ENCODE assay signal across 22 cellular contexts in genomic region chr20:59678951-59679350, GRCh38.
A peak's percentile ranks its signal among the peaks of the same experiment; 100 is the strongest.
DNase-seq lines count a peak whose midpoint lies in the region; ATAC-seq and TF ChIP-seq lines count a peak whose summit lies in the region.
"Had no signal": no experiment of that assay in that cellular context is flagged by ENCODE, and none has a peak within 500 bp of the region (broad histone marks: within the 10 kb centered on the region; RNA-seq: fewer than 3 reads in every experiment).

No MANE protein-coding gene starts in this region.

- no peaks in the 10 kb centered on the region for H3K36me3 ChIP-seq in RWPE2 (ENCODE audit: low read depth)

- H3K4me3 Mint-ChIP-seq in osteocyte (ENCODE audit: unreplicated experiment): no peak overlapping the region
- no peak overlapping the region for H3K4me3 Mint-ChIP-seq in activated naive CD8-positive, alpha-beta T cell treated with anti-CD3 and anti-CD28 coated beads, Interleukin-2, amount 50 U/mL, for 24 hours
- H3K4me3 Mint-ChIP-seq: B cell; CD4-positive, alpha-beta T cell; CD8-positive, alpha-beta memory T cell had no signal

- peaks cover 87% of the 10 kb centered on the region for H3K27me3 ChIP-seq in RWPE2 (ENCODE audit: insufficient read depth, poor library complexity, severe bottlenecking)
- no peaks in the 10 kb centered on the region for H3K27me3 ChIP-seq in dorsolateral prefrontal cortex
- H3K27me3 ChIP-seq: BLaER1 treated with 17β-estradiol and CSF1 and Interleukin-3, amounts not matched to agents 10 nM and 100 nM had no signal

- H3K4me1 Mint-ChIP-seq in osteocyte (ENCODE audit: unreplicated experiment): no peaks in the 10 kb centered on the region
- H3K4me1 Mint-ChIP-seq in activated naive CD8-positive, alpha-beta T cell treated with anti-CD3 and anti-CD28 coated beads, Interleukin-2, amount 50 U/mL, for 24 hours: no peaks in the 10 kb centered on the region
- H3K4me1 Mint-ChIP-seq: B cell; CD8-positive, alpha-beta memory T cell had no signal

- DNase-seq in DMS 273 (lab: John Stamatoyannopoulos, UW; ENCODE audit: unreplicated experiment) (peak; percentile 24), DMS 273 treated with DMSO at 0.1 percent for 48 hours (lab: John Stamatoyannopoulos, UW) (no peak), RWPE2 (ENCODE audit: low spot score) (peak; percentile 40), dorsolateral prefrontal cortex (no peak), osteocyte (ENCODE audit: extremely low spot score, unreplicated experiment) (peak; percentile 34), COLO829 (ENCODE audit: low spot score) (no peak)
- DNase-seq in activated naive CD8-positive, alpha-beta T cell treated with anti-CD3 and anti-CD28 coated beads, Interleukin-2, amount 50 U/mL, for 24 hours: no peak
- no peak for DNase-seq in activated CD8-positive, alpha-beta memory T cell treated with anti-CD3 and anti-CD28 coated beads for 24 hours
- DNase-seq: Calu3; CD4-positive, alpha-beta T cell; CD8-positive, alpha-beta memory T cell; COR-L47; DMS79; EL; GF-D8; GM23248; H7; HCEC 1CT had no signal

- peaks cover 2% of the 10 kb centered on the region for H3K27me3 Mint-ChIP-seq in osteocyte (ENCODE audit: unreplicated experiment)
- H3K27me3 Mint-ChIP-seq in activated naive CD8-positive, alpha-beta T cell treated with anti-CD3 and anti-CD28 coated beads, Interleukin-2, amount 50 U/mL, for 24 hours: peaks cover 10% of the 10 kb centered on the region

- no peak overlapping the region for H3K27ac ChIP-seq in RWPE2 (ENCODE audit: poor library complexity, severe bottlenecking)
- H3K27ac ChIP-seq in dorsolateral prefrontal cortex: peak overlapping the region in 56 of 59 donors; percentile 2 to 93 (median 80)
- H3K27ac ChIP-seq: 22Rv1, GM23248 had no signal

- TF ChIP-seq CTCF in RWPE2 (IDR thresholded peaks at IDR 0.05; ENCODE audit: poor library complexity, severe bottlenecking) (no peak), dorsolateral prefrontal cortex (IDR thresholded peaks at IDR 0.05 in 54 of 56, conservative IDR thresholded peaks at IDR 0.05 in 2 of 56; ENCODE audit: low read depth in 1 of 56, partially characterized antibody in 56 of 56) (no peak), osteocyte (IDR thresholded peaks at IDR 0.05) (no peak)

- peaks cover 4% of the 10 kb centered on the region for H3K9me3 Mint-ChIP-seq in osteocyte (ENCODE audit: unreplicated experiment)
- H3K9me3 Mint-ChIP-seq in activated naive CD8-positive, alpha-beta T cell treated with anti-CD3 and anti-CD28 coated beads, Interleukin-2, amount 50 U/mL, for 24 hours: no peaks in the 10 kb centered on the region

- intact Hi-C loops in dorsolateral prefrontal cortex (cut with DNase I): no loop called here

- H3K36me3 Mint-ChIP-seq in osteocyte (ENCODE audit: unreplicated experiment): no peaks in the 10 kb centered on the region
- H3K36me3 Mint-ChIP-seq in activated naive CD8-positive, alpha-beta T cell treated with anti-CD3 and anti-CD28 coated beads, Interleukin-2, amount 50 U/mL, for 24 hours (ENCODE audit: low read depth): no peaks in the 10 kb centered on the region
- H3K36me3 Mint-ChIP-seq: CD14-positive monocyte; CD8-positive, alpha-beta memory T cell had no signal

- no peak for ATAC-seq in RWPE2 (ENCODE audit: low read depth)
- ATAC-seq in activated naive CD8-positive, alpha-beta T cell treated with anti-CD3 and anti-CD28 coated beads, Interleukin-2, amount 50 U/mL, for 24 hours: no peak

- H3K4me1 ChIP-seq in RWPE2 (ENCODE audit: insufficient read depth, poor library complexity, severe bottlenecking): no peaks in the 10 kb centered on the region

- no peak overlapping the region for H3K27ac Mint-ChIP-seq in osteocyte (ENCODE audit: unreplicated experiment)
- H3K27ac Mint-ChIP-seq in activated naive CD8-positive, alpha-beta T cell treated with anti-CD3 and anti-CD28 coated beads, Interleukin-2, amount 50 U/mL, for 24 hours: no peak overlapping the region
- H3K27ac Mint-ChIP-seq: B cell; CD14-positive monocyte; CD4-positive, alpha-beta T cell; CD8-positive, alpha-beta memory T cell had no signal

- no peaks in the 10 kb centered on the region for H3K9me3 ChIP-seq in RWPE2 (ENCODE audit: severe bottlenecking)
- H3K9me3 ChIP-seq: BLaER1 treated with 17β-estradiol and CSF1 and Interleukin-3, amounts not matched to agents 10 nM and 100 nM had no signal

- no peak overlapping the region for H3K4me3 ChIP-seq in RWPE2 (ENCODE audit: severe bottlenecking)
- H3K4me3 ChIP-seq in dorsolateral prefrontal cortex: peak overlapping the region in 7 of 59 donors; percentile 3 to 43 (median 26)
- H3K4me3 ChIP-seq: BLaER1 treated with 17β-estradiol and CSF1 and Interleukin-3, amounts not matched to agents 10 nM and 100 nM; GM23248 had no signal

Comparison
In these comparisons a context has a peak if more than half of its experiments do, and no peak if none do; other contexts are left out.
1. DNase-seq: peak in DMS 273 (single experiment), RWPE2 (single experiment) and osteocyte (single experiment); none in DMS 273 treated with DMSO at 0.1 percent for 48 hours (single experiment), dorsolateral prefrontal cortex (0 of 10), COLO829 (single experiment), activated naive CD8-positive, alpha-beta T cell treated with anti-CD3 and anti-CD28 coated beads, Interleukin-2, amount 50 U/mL, for 24 hours (single experiment) and activated CD8-positive, alpha-beta memory T cell treated with anti-CD3 and anti-CD28 coated beads for 24 hours (single experiment).